Comparison of ENCODE assay signal across 8 cellular contexts in the genomic region with DNA sequence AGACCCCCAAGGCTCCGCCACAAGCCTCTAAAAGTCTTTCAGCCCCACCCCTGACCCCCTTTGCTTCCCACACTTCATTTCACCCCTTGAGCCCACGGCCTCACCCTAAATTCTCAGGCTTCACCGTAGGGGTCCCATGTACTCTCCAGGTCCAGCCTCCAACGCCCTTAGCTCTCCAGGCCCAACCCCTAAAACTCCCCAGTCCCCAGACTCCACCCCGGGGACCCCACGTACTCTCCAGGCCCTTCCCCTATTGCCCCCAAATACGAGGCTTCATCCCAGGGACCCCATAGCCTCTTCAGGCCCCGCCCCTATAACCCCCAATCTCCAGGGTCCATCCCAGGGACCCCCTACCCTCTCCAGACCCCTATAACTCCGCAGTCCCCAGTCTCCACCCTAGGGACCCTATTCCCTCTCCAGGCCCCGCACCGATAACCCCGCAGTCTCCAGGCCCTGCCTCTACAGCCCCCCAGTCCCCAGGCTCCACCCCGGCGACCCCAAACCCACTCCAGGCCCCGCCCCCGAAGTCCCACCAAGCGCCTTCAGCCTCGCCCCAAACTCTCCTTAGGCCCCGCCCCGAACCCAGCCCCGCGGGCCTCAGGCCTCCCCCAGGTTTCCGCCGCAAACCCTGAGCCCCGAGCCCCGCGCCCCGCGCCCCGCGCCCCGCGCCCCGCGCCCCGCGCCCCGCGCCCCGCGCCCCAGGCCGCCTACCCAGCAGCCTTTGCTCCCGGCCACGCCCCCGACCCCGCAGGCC. TPM values are rescaled to one million over a fixed set of nuclear protein-coding genes. Genes with fewer than 3 reads are reported as not detected.
DNase-seq lines count a peak whose midpoint lies in the region; ATAC-seq and TF ChIP-seq lines count a peak whose summit lies in the region.

No MANE protein-coding gene starts in this region.

- peak overlapping the region; percentile 90 to 100 (median 97) for H3K27ac Mint-ChIP-seq in brain

- H3K4me1 Mint-ChIP-seq in brain, result peaks cover 16% of the 10 kb centered on the region

- ATAC-seq in left colon (peak; percentile 58), thoracic aorta (ENCODE audit: insufficient number of reproducible peaks, low FRiP score, low read depth) (peak; percentile 35)

- intact Hi-C loops in left colon (cut with DNase I, micrococcal nuclease), result no loop called here

- 4% methylated on average over 46 of the region's 46 CpGs for WGBS in HUES64

- H3K27ac ChIP-seq in HUES64 (ENCODE audit: low read depth, low read length) (peak overlapping the region; percentile 91), thoracic aorta (peak overlapping the region; percentile 61 to 91)

- peaks cover 0 to 4% (median 0%) of the 10 kb centered on the region in 5 experiments for H3K9me3 Mint-ChIP-seq in brain

- CTCF ChIA-PET in AG04449 (lab: Yijun Ruan, JAX), result interaction anchor here (1.0 to 1.8 kb wide), 4 partner anchors 15 to 123 kb away, joined by 3 to 8 read pairs (median 4); no protein-coding TSS in a partner anchor

- peaks cover 33% of the 10 kb centered on the region for H3K36me3 ChIP-seq in HUES64 (ENCODE audit: insufficient read depth, low read length)
- H3K36me3 ChIP-seq in thoracic aorta, result peaks cover 12% of the 10 kb centered on the region

- no peaks in the 10 kb centered on the region for H3K27me3 Mint-ChIP-seq in brain

- H3K4me1 ChIP-seq in HUES64 (ENCODE audit: insufficient read depth, low read length) (no peaks in the 10 kb centered on the region), thoracic aorta (ENCODE audit: control insufficient read depth in 1 of 2, low read depth in 2 of 2) (peaks cover 4 to 14% of the 10 kb centered on the region in 2 donors)

- DNase-seq in AG04449 (ENCODE audit: low read depth, low spot score), result no peak
- peak; percentile 73 for DNase-seq in GM19238 (ENCODE audit: insufficient read length, low spot score)
- DNase-seq in left colon, result peak in 1 of 2 donors; percentile 51
- DNase-seq in thoracic aorta (ENCODE audit: low spot score), result no peak
- no peak for DNase-seq in NCI-H526 (lab: John Stamatoyannopoulos, UW)
- no peak for DNase-seq in NCI-H1436 (lab: John Stamatoyannopoulos, UW)

- H3K9me3 ChIP-seq in HUES64 (ENCODE audit: insufficient read depth, low read depth, low read length), result no peaks in the 10 kb centered on the region
- no peaks in the 10 kb centered on the region for H3K9me3 ChIP-seq in thoracic aorta

- H3K4me3 ChIP-seq in AG04449 (ENCODE audit: low read depth, low read length) (peak overlapping the region; percentile 80), HUES64 (ENCODE audit: low read length) (peak overlapping the region; percentile 89), thoracic aorta (peak overlapping the region; percentile 90)

- TF ChIP-seq CTCF in AG04449 (IDR thresholded peaks at IDR 0.05; ENCODE audit: insufficient read depth, low read length, missing control alignments), result no peak
- no peak for TF ChIP-seq CTCF in brain (conservative IDR thresholded peaks at IDR 0.05)
- TF ChIP-seq CTCF in thoracic aorta (IDR thresholded peaks at IDR 0.05), result no peak

- H3K9ac ChIP-seq in HUES64 (ENCODE audit: low read depth, low read length), result peak overlapping the region; percentile 87

- H3K27me3 ChIP-seq in HUES64 (ENCODE audit: insufficient read depth, low read length) (no peaks in the 10 kb centered on the region), thoracic aorta (replicated peaks; ENCODE audit: insufficient read depth) (no peaks in the 10 kb centered on the region)

- peaks cover 19% of the 10 kb centered on the region for H3K36me3 Mint-ChIP-seq in brain

- peak overlapping the region; percentile 84 to 92 (median 88) for H3K4me3 Mint-ChIP-seq in brain

- POLR2A ChIA-PET in AG04449 (lab: Yijun Ruan, JAX), result interaction anchor here (2.1 kb wide), 1 partner anchor 14 kb away, joined by 7 read pairs; no protein-coding TSS in a partner anchor

RNA-seq across cellular contexts. Expression of gene MED16, which starts 0.6 kb away (rescaled TPM):
- polyA plus RNA-seq in HUES64 (2013, experiment 1 of 2), result 53.6 TPM
- 56.6 TPM for polyA plus RNA-seq in HUES64 (2013, experiment 2 of 2)
- 95.1 TPM for polyA plus RNA-seq in brain (ENCODE audit: insufficient read depth, low read depth, low replicate concordance)
- total RNA-seq in left colon (10 to 100 TPM; 63.1 to 70.6 TPM), thoracic aorta (10 to 100 TPM; 29.1 to 38.0 TPM)

RNA-seq across cellular contexts. Expression of gene RNU6-9, which starts 0.9 kb away (rescaled TPM):
- polyA plus RNA-seq in HUES64 (2013, experiment 1 of 2), result under 0.01 TPM
- under 0.01 TPM for polyA plus RNA-seq in HUES64 (2013, experiment 2 of 2)
- polyA plus RNA-seq in brain (ENCODE audit: insufficient read depth, low read depth, low replicate concordance), result not detected
- total RNA-seq in left colon (not detected), thoracic aorta (not detected)

RNA-seq across cellular contexts. Expression of gene R3HDM4, which starts 20.6 kb away (rescaled TPM):
- 44.1 TPM for polyA plus RNA-seq in HUES64 (2013, experiment 1 of 2)
- 48.1 TPM for polyA plus RNA-seq in HUES64 (2013, experiment 2 of 2)
- polyA plus RNA-seq in brain (ENCODE audit: insufficient read depth, low read depth, low replicate concordance), result 96.1 TPM
- 10 to 100 TPM; 54.6 to 66.4 TPM for total RNA-seq in left colon
- 10 to 100 TPM; 37.6 to 42.4 TPM for total RNA-seq in thoracic aorta

RNA-seq across cellular contexts. Expression of gene KISS1R, which starts 24.7 kb away (rescaled TPM):
- polyA plus RNA-seq in HUES64 (2013, experiment 1 of 2), result 0.75 TPM
- 1.3 TPM for polyA plus RNA-seq in HUES64 (2013, experiment 2 of 2)
- 0.73 TPM for polyA plus RNA-seq in brain (ENCODE audit: insufficient read depth, low read depth, low replicate concordance)
- not detected for total RNA-seq in left colon
- total RNA-seq in thoracic aorta, result not detected

RNA-seq across cellular contexts. Expression of gene CFD, which starts 33.0 kb away (rescaled TPM):
- 0.35 TPM for polyA plus RNA-seq in HUES64 (2013, experiment 1 of 2)
- polyA plus RNA-seq in HUES64 (2013, experiment 2 of 2), result not detected
- 3.4 TPM for polyA plus RNA-seq in brain (ENCODE audit: insufficient read depth, low read depth, low replicate concordance)
- 100 to 1,000 TPM in 1 of 2 donors, 10 to 100 TPM in 1; 57.0 to 136 TPM for total RNA-seq in left colon
- total RNA-seq in thoracic aorta, result 100 to 1,000 TPM; 472 to 781 TPM
